ENCODE assay signal across 8 cellular contexts in the genomic region with DNA sequence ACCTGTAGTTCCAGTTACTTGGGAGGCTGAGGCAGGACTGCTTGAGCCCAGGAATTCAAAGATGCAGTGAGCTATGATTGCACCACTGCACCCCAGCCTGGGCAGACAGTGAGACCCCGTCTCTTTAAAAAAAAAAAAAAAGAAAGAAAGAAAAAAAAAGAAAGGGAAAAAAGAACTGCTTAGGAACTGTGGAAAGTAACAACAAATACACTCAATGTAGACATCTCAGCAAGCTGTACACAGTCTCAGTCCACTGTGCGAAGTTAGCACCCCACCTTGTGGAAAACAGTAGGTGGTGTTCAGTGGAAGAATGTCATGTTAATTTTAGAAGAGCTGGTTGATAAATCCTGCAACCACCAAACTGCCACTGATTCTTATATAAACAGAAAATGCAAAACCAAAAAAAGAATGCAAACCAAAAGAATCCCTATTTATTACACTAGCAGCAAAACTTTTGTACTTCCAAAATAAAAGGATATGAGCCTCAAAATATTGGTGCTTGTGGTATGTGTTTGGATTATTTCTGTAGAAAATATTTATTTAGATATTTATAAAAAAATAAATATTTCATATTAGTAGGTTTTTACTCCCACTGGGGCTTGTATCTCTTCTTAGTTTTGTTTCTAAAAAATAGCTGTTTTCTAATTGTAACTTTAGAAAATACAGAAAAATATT. TPM values are rescaled to one million over a fixed set of nuclear protein-coding genes. Genes with fewer than 3 reads are reported as not detected.
DNase-seq lines count a peak whose midpoint lies in the region; ATAC-seq and TF ChIP-seq lines count a peak whose summit lies in the region.

No MANE protein-coding gene starts in this region.

- intact Hi-C loops in Right ventricle myocardium superior (cut with DNase I) = loop anchor here (1.0 to 2.0 kb wide), 2 partner anchors 115 to 187 kb away; partner anchors contain the start of gene CNN3

- H3K4me3 ChIP-seq in WI38 (ENCODE audit: low read depth, low read length) = no peak overlapping the region

- DNase-seq in DMS53 (lab: John Stamatoyannopoulos, UW) (peak; percentile 81), NCI-H1930 (lab: John Stamatoyannopoulos, UW) (peak; percentile 6 to 8), Right ventricle myocardium superior (no peak), renal cortical epithelial cell (ENCODE audit: low read depth) (peak; percentile 84)
- DNase-seq in NK-92 treated with Interleukin-12 subunit alpha and Interleukin-12 subunit beta, amount 100 ng/mL, for 24 hours (lab: John Stamatoyannopoulos, UW) = no peak
- DNase-seq in activated CD8-positive, alpha-beta memory T cell treated with anti-CD3 and anti-CD28 coated beads, Interleukin-2, amount 50 U/mL, for 48 hours = no peak

- TF ChIP-seq CTCF in WI38 (IDR thresholded peaks at IDR 0.05; ENCODE audit: low read depth, low read length) = peak; percentile 70

- ATAC-seq in GM21825 (IDR thresholded peaks at IDR 0.05; ENCODE audit: unreplicated experiment) (peak; percentile 65), Right ventricle myocardium superior (ENCODE audit: poor library complexity) (peak; percentile 92)

RNA-seq across cellular contexts. Expression of gene ALG14, which starts 31.1 kb away (rescaled TPM):
- total RNA-seq in Right ventricle myocardium superior = 2.9 TPM
- 1.5 and 1.7 TPM in 2 replicates for total RNA-seq in renal cortical epithelial cell

Comparison
In these comparisons a context has a peak if more than half of its experiments do, and no peak if none do; other contexts are left out.
1. DNase-seq: peak in DMS53 (single experiment), NCI-H1930 (2 of 2) and renal cortical epithelial cell (single experiment); none in Right ventricle myocardium superior (single experiment), NK-92 treated with Interleukin-12 subunit alpha and Interleukin-12 subunit beta, amount 100 ng/mL, for 24 hours (single experiment) and activated CD8-positive, alpha-beta memory T cell treated with anti-CD3 and anti-CD28 coated beads, Interleukin-2, amount 50 U/mL, for 48 hours (single experiment).